Comparison of ENCODE assay signal across 21 cellular contexts in the genomic region with DNA sequence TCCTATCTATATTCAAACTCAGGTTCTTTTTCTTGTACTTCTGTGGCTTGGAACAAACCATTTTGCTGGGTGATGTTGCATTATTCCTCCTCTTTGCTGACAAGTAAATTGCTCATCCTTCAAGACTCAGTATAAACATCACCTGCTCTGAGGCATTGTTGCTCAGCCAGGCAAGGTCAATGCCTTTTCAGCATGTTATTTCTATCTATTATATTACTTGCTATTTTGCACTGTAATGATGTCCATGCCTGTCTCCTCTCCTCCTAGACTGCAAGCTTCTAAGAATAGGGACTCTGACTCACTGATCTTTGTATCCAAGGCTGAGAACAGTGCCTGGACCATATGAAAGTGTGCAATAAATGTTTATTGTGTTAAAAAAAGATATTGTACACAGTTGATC.
DNase-seq lines count a peak whose midpoint lies in the region; ATAC-seq, FAIRE-seq and TF ChIP-seq lines count a peak whose summit lies in the region.
"Had no signal": no experiment of that assay in that cellular context is flagged by ENCODE, and none has a peak within 500 bp of the region (broad histone marks: within the 10 kb centered on the region; RNA-seq: fewer than 3 reads in every experiment).

No MANE protein-coding gene starts in this region.

- no peak overlapping the region for H3K23ac ChIP-seq in mesenchymal stem cell (ENCODE audit: low read length in 2 of 2)

- no peak overlapping the region for H3K9ac ChIP-seq in BLaER1
- H3K9ac ChIP-seq in GM12878 (ENCODE audit: control insufficient read depth, insufficient read depth, low read length) = no peak overlapping the region
- H3K9ac ChIP-seq in mesenchymal stem cell (ENCODE audit: low read length) = no peak overlapping the region

- SMC1A ChIA-PET in GM12878 (lab: Charles Lee; ENCODE audit: uncharacterized antibody, unreplicated experiment) = interaction anchor here (0.7 to 6.4 kb wide), 7 partner anchors 9 to 181 kb away, joined by 3 to 83 read pairs (median 3); no protein-coding TSS in a partner anchor

- H4K8ac ChIP-seq in mesenchymal stem cell (ENCODE audit: low read length) = no peak overlapping the region

- H4K20me1 ChIP-seq in BLaER1 (no peaks in the 10 kb centered on the region), GM12878 (ENCODE audit: control insufficient read depth, insufficient read depth) (no peaks in the 10 kb centered on the region)

- TF ChIP-seq EP300 in GM12878 (IDR thresholded peaks at IDR 0.05; ENCODE audit: borderline replicate concordance in 1 of 2, control insufficient read depth in 1 of 2, low read depth in 2 of 2, low read length in 2 of 2) = no peak

- intact Hi-C loops in GM12878 (cut with micrococcal nuclease; ENCODE audit: unreplicated experiment) = loop anchor here (5.0 kb wide), 1 partner anchor 427 kb away; the partner anchor contains the start of genes KLLN and PTEN

- no peak for TF ChIP-seq RAD21 in GM12878 (IDR thresholded peaks at IDR 0.05; ENCODE audit: insufficient read depth, low read depth, low read length)

- H3K4ac ChIP-seq in mesenchymal stem cell (ENCODE audit: low read depth in 1 of 2, low read length in 2 of 2) = no peak overlapping the region

- FAIRE-seq in GM12878 (lab: Jason Lieb, UNC) = no peak
- FAIRE-seq: G401.6, pancreas, RCC 7860 had no signal

- no peak overlapping the region for H2AFZ ChIP-seq in GM12878 (ENCODE audit: control insufficient read depth, low read depth, low read length)
- no peak overlapping the region for H2AFZ ChIP-seq in mesenchymal stem cell (ENCODE audit: low read depth, low read length)

- H3K14ac ChIP-seq in mesenchymal stem cell (ENCODE audit: low read length in 2 of 2) = no peak overlapping the region

- no peak overlapping the region for H3K4me3 ChIP-seq in BLaER1
- H3K4me3 ChIP-seq in HEK293 (ENCODE audit: low read depth, low read length) = no peak overlapping the region
- no peak overlapping the region for H3K4me3 ChIP-seq in GM12878
- no peak overlapping the region for H3K4me3 ChIP-seq in mesenchymal stem cell (ENCODE audit: insufficient read depth in 1 of 2, low read depth in 1 of 2, low read length in 2 of 2)
- H3K4me3 ChIP-seq: pancreas, SJSA1, upper lobe of left lung had no signal

- H3K4me2 ChIP-seq in BLaER1 (peak overlapping the region; percentile 21; the same call in 1 of the 2 replicates), GM12878 (ENCODE audit: control insufficient read depth, insufficient read depth) (no peak overlapping the region), mesenchymal stem cell (ENCODE audit: low read length, poor library complexity, severe bottlenecking) (no peak overlapping the region)

- TF ChIP-seq CTCF in HEK293 (tag by site-specific recombination; IDR thresholded peaks at IDR 0.05) = no peak
- no peak for TF ChIP-seq CTCF in GM12878 (IDR thresholded peaks at IDR 0.05 in 2 of 3, conservative IDR thresholded peaks at IDR 0.05 in 1 of 3; ENCODE audit: control insufficient read depth in 2 of 3, extremely low read depth in 1 of 3, insufficient read depth in 1 of 3, low read depth in 3 of 3, low read length in 3 of 3)

- H3K4me1 ChIP-seq in BLaER1 = peaks cover 56% of the 10 kb centered on the region
- no peaks in the 10 kb centered on the region for H3K4me1 ChIP-seq in HEK293 (ENCODE audit: control insufficient read depth, insufficient read depth, low read length)
- H3K4me1 ChIP-seq in GM12878 (ENCODE audit: control insufficient read depth, insufficient read depth, low read length) = peaks cover 15% of the 10 kb centered on the region
- H3K4me1 ChIP-seq in mesenchymal stem cell (ENCODE audit: control insufficient read depth, insufficient read depth, low read depth, low read length) = no peaks in the 10 kb centered on the region
- H3K4me1 ChIP-seq: SJSA1, upper lobe of left lung had no signal

- no peak overlapping the region for H2BK12ac ChIP-seq in mesenchymal stem cell (ENCODE audit: low read length in 2 of 2)

- H3K18ac ChIP-seq in mesenchymal stem cell (ENCODE audit: low read depth in 1 of 2, low read length in 2 of 2) = no peak overlapping the region

- H3K9me3 ChIP-seq in BLaER1 (no peaks in the 10 kb centered on the region), HEK293 (ENCODE audit: control insufficient read depth, insufficient read depth, low read depth, low read length) (no peaks in the 10 kb centered on the region), GM12878 (replicated peaks; ENCODE audit: control insufficient read depth, insufficient read depth, low read length) (no peaks in the 10 kb centered on the region), mesenchymal stem cell (ENCODE audit: control insufficient read depth, low read length) (no peaks in the 10 kb centered on the region)
- H3K9me3 ChIP-seq: pancreas, SJSA1, upper lobe of left lung had no signal

- POLR2A ChIA-PET in HEK293 (lab: Yijun Ruan, JAX) (no interaction called here), GM12878 (lab: Charles Lee) (interaction anchor here (0.6 to 3.7 kb wide), 3 partner anchors 19 to 98 kb away, joined by 3 to 17 read pairs (median 4); no protein-coding TSS in a partner anchor)

- H3K36me3 ChIP-seq in BLaER1 (no peaks in the 10 kb centered on the region), HEK293 (ENCODE audit: control insufficient read depth in 2 of 2, insufficient read depth in 1 of 2, low read length in 2 of 2) (no peaks in the 10 kb centered on the region), GM12878 (ENCODE audit: control insufficient read depth in 2 of 2, insufficient read depth in 2 of 2, low read length in 1 of 2) (no peaks in the 10 kb centered on the region), mesenchymal stem cell (ENCODE audit: control insufficient read depth in 1 of 2, insufficient read depth in 2 of 2, low read depth in 1 of 2, low read length in 2 of 2) (no peaks in the 10 kb centered on the region)
- H3K36me3 ChIP-seq: pancreas, SJSA1, upper lobe of left lung had no signal

- no peak overlapping the region for H2BK5ac ChIP-seq in mesenchymal stem cell (ENCODE audit: low read depth, low read length, poor library complexity, severe bottlenecking)

- H2BK120ac ChIP-seq in mesenchymal stem cell (ENCODE audit: low read depth, low read length) = no peak overlapping the region

- DNase-seq in GM12878 (ENCODE audit: low read depth, low spot score) (no peak), mesenchymal stem cell (peak; percentile 26), MV-4-11 (lab: John Stamatoyannopoulos, UW) (no peak), activated gamma-delta T cell treated with Interleukin-2 at 50 U/mL for 16 hours (no peak)
- DNase-seq: ACHN; activated CD4-positive, alpha-beta T cell treated with anti-CD3 and anti-CD28 coated beads, Interleukin-2, amount 10 ng/mL, durations not matched to agents 24 days and 14 days; C1 segment of cervical spinal cord; KBM-7; NCI-H1048; NCI-H2029 treated with DMSO at 0.1 percent for 48 hours; NCI-H446 treated with DMSO at 0.1 percent for 48 hours; pancreas; right cardiac atrium; upper lobe of left lung had no signal

- RAD21 ChIA-PET in GM12878 (lab: Charles Lee; ENCODE audit: unreplicated experiment) = interaction anchor here (0.8 to 7.9 kb wide), 5 partner anchors 18 to 438 kb away, joined by 3 to 89 read pairs (median 7); no protein-coding TSS in a partner anchor

- no TSS peak for BruUV-seq in GM12878 (replicated peaks; lab: Mats Ljungman, UMichigan)

- in situ Hi-C loops in GM12878 (cut with MboI) = no loop called here

- H3K27ac ChIP-seq in BLaER1 (no peak overlapping the region), HEK293 (ENCODE audit: extremely low read depth, low read depth, low read length) (no peak overlapping the region), GM12878 (ENCODE audit: control insufficient read depth, insufficient read depth) (no peak overlapping the region), mesenchymal stem cell (ENCODE audit: low read length, poor library complexity, severe bottlenecking) (no peak overlapping the region)
- H3K27ac ChIP-seq: pancreas, SJSA1, upper lobe of left lung had no signal

- CTCF ChIA-PET in HEK293 (lab: Yijun Ruan, JAX) = interaction anchor here (0.6 to 1.2 kb wide), 2 partner anchors 11 to 75 kb away, joined by 3 to 4 read pairs; no protein-coding TSS in a partner anchor
- CTCF ChIA-PET in GM12878 (lab: Yijun Ruan, JAX) = interaction anchor here (1.1 to 2.0 kb wide), 6 partner anchors 11 to 181 kb away, joined by 3 to 20 read pairs (median 6); no protein-coding TSS in a partner anchor

- no peaks in the 10 kb centered on the region for H3K79me2 ChIP-seq in GM12878 (ENCODE audit: control insufficient read depth, insufficient read depth, low read length)

- no peaks in the 10 kb centered on the region for H3K79me1 ChIP-seq in mesenchymal stem cell (replicated peaks; ENCODE audit: low read length, poor library complexity, severe bottlenecking)

- no peak overlapping the region for H2BK15ac ChIP-seq in mesenchymal stem cell (ENCODE audit: low read depth, poor library complexity, severe bottlenecking)

- TF ChIP-seq POLR2A in GM12878 (IDR thresholded peaks at IDR 0.05; ENCODE audit: low read depth, low read length) = no peak

- no peak overlapping the region for H2AK5ac ChIP-seq in mesenchymal stem cell (ENCODE audit: low read length, severe bottlenecking)

- H4K91ac ChIP-seq in mesenchymal stem cell (ENCODE audit: low read length) = no peak overlapping the region

- ATAC-seq in GM12878 (no peak), HG03432 (IDR thresholded peaks at IDR 0.05; ENCODE audit: unreplicated experiment) (no peak), HG03025 (IDR thresholded peaks at IDR 0.05; ENCODE audit: low FRiP score, unreplicated experiment) (no peak)
- ATAC-seq: pancreas, right cardiac atrium had no signal

- no peaks in the 10 kb centered on the region for H3K27me3 ChIP-seq in BLaER1
- H3K27me3 ChIP-seq in GM12878 (replicated peaks in 1 of 2; ENCODE audit: control insufficient read depth in 2 of 2, insufficient read depth in 2 of 2, low read length in 1 of 2) = no peaks in the 10 kb centered on the region
- H3K27me3 ChIP-seq in mesenchymal stem cell (ENCODE audit: control insufficient read depth in 1 of 2, insufficient read depth in 1 of 2, low read length in 2 of 2) = no peaks in the 10 kb centered on the region
- H3K27me3 ChIP-seq: pancreas, SJSA1, upper lobe of left lung had no signal

TF ChIP-seq in GM12878, 131 proteins besides CTCF, POLR2A, EP300 and RAD21:
- TF ChIP-seq FOXM1 (IDR thresholded peaks at IDR 0.05; ENCODE audit: low read depth, low read length) (no peak), TBL1XR1 (IDR thresholded peaks at IDR 0.05; ENCODE audit: low read depth, low read length) (no peak), SP1 (IDR thresholded peaks at IDR 0.05; ENCODE audit: low read depth, low read length) (no peak), CHD1 (IDR thresholded peaks at IDR 0.05; ENCODE audit: low read depth, low read length) (peak; percentile 65; the same call in 1 of the 2 replicates)
